20 cellular contexts compared by ENCODE assay signal in the genomic region with DNA sequence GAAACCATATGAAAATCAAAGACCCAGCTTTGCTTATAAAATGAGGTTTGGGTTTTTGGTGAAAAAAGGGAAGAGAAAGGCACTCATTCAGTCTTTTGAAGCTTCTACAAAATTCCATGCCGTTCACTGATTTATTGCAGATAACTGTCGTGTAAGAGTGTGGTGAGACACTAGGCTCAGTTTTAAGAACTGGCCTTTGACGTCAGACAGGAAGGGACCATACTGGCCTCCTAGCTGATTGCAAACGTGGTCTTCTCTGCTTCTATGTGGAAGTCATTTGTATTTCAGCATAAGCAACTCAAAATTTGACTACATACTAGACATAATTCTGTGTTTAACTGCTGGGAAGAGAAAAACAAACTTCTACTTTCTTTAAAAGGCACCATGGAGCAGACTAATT.
"Had no signal": no experiment of that assay in that cellular context is flagged by ENCODE, and none has a peak within 500 bp of the region (broad histone marks: within the 10 kb centered on the region; RNA-seq: fewer than 3 reads in every experiment).

No MANE protein-coding gene starts in this region.

- ATAC-seq: activated CD8-positive, alpha-beta T cell treated with anti-CD3 and anti-CD28 coated beads for 36 hours; activated naive CD4-positive, alpha-beta T cell treated with anti-CD3 and anti-CD28 coated beads, Interleukin-2, amount 50 U/mL, for 72 hours; effector memory CD8-positive, alpha-beta T cell; mucosa of descending colon; natural killer cell; stimulated activated naive B cell treated with anti-CD40 and anti-IgM and Interleukin-4, amounts not matched to agents 10 μg/mL and 1 μg/mL and 100 μg/mL, for 72 hours; WTC11 had no signal

- DNase-seq: activated CD4-positive, alpha-beta T cell treated with anti-CD3 and anti-CD28 coated beads for 48 hours; activated CD8-positive, alpha-beta memory T cell treated with anti-CD3 and anti-CD28 coated beads, Interleukin-2, amount 50 U/mL, for 4 hours; activated CD8-positive, alpha-beta T cell treated with anti-CD3 and anti-CD28 coated beads for 36 hours; activated gamma-delta T cell; activated T-cell treated with anti-CD3 and anti-CD28 coated beads, Interleukin-2, amount 50 U/mL, for 48 hours; cortex of kidney; effector memory CD8-positive, alpha-beta T cell; mucosa of descending colon; natural killer cell; occipital lobe; stimulated activated CD4-positive, alpha-beta T cell treated with anti-CD3 and anti-CD28 coated beads, Interleukin-4, amount 100 ng/mL, for 1 hour; stimulated activated naive B cell treated with anti-CD40 and anti-IgM and Interleukin-4, amounts not matched to agents 10 μg/mL and 1 μg/mL and 100 μg/mL, for 72 hours; substantia nigra; T-helper 2 cell had no signal

- H3K27me3 ChIP-seq: right atrium auricular region, tibial nerve, vagina had no signal

- H3K27ac ChIP-seq: epithelial cell of prostate, right atrium auricular region, tibial nerve, vagina had no signal

- H3K9me3 ChIP-seq: mucosa of descending colon, right atrium auricular region, tibial nerve, vagina had no signal

- H3K4me3 ChIP-seq: mucosa of descending colon, right atrium auricular region, tibial nerve, vagina had no signal
